ENCODE assay signal across 22 cellular contexts in the genomic region with DNA sequence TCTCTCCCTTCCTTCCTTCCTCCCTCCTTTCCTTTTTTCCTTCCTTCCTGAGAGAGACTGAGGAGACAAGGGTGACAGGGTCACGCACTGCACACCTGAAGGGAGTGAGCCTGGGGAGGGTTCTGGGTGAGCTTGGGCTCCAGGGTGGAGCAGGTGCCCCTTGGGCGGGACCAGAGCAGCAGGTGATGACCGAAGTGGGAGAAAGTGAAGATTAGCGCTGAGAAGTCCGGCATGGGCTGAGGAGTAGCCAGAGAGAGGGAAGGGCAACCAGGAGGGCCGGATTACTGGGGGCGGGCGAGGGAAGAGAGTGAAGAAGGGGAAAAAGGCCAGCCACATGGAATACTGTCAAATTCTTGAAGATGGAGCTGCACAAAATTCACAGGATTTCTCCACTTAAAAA.
A peak's percentile ranks its signal among the peaks of the same experiment; 100 is the strongest.
DNase-seq lines count a peak whose midpoint lies in the region; ATAC-seq and TF ChIP-seq lines count a peak whose summit lies in the region.
"Had no signal": no experiment of that assay in that cellular context is flagged by ENCODE, and none has a peak within 500 bp of the region (broad histone marks: within the 10 kb centered on the region; RNA-seq: fewer than 3 reads in every experiment).

No MANE protein-coding gene starts in this region.

- no peaks in the 10 kb centered on the region for H3K4me1 Mint-ChIP-seq in stimulated activated naive CD8-positive, alpha-beta T cell treated with anti-CD3 and anti-CD28 coated beads, Interleukin-15, Interleukin-2, amounts not matched to agents 100 ng/mL and 50 ng/mL, for 24 hours (ENCODE audit: low read depth)
- H3K4me1 Mint-ChIP-seq in dendritic cell treated with granulocyte-macrophage colony-stimulating factor and Interleukin-4, amounts not matched to agents 40 ng/mL and 50 ng/mL, for 4 days (ENCODE audit: low read depth) = peaks cover 24% of the 10 kb centered on the region
- no peaks in the 10 kb centered on the region for H3K4me1 Mint-ChIP-seq in T-helper 2 cell treated with Interferon-gamma antibody and Interleukin-4, amounts not matched to agents 5 μg/mL and 100 μg/mL, for 36 hours (ENCODE audit: low read depth)
- H3K4me1 Mint-ChIP-seq in endothelial cell (ENCODE audit: unreplicated experiment) = no peaks in the 10 kb centered on the region
- H3K4me1 Mint-ChIP-seq: CD4-positive, alpha-beta memory T cell had no signal

- intact Hi-C loops in dendritic cell treated with granulocyte-macrophage colony-stimulating factor and Interleukin-4, amounts not matched to agents 40 ng/mL and 50 ng/mL, for 4 days (cut with micrococcal nuclease) = no loop called here
- intact Hi-C loops in posterior vena cava (cut with DNase I) = no loop called here

- no peaks in the 10 kb centered on the region for H3K36me3 Mint-ChIP-seq in stimulated activated naive CD8-positive, alpha-beta T cell treated with anti-CD3 and anti-CD28 coated beads, Interleukin-15, Interleukin-2, amounts not matched to agents 100 ng/mL and 50 ng/mL, for 24 hours (ENCODE audit: low read depth)
- H3K36me3 Mint-ChIP-seq in dendritic cell treated with granulocyte-macrophage colony-stimulating factor and Interleukin-4, amounts not matched to agents 40 ng/mL and 50 ng/mL, for 4 days (ENCODE audit: low read depth) = no peaks in the 10 kb centered on the region
- H3K36me3 Mint-ChIP-seq in T-helper 2 cell treated with Interferon-gamma antibody and Interleukin-4, amounts not matched to agents 5 μg/mL and 100 μg/mL, for 36 hours (ENCODE audit: low read depth) = no peaks in the 10 kb centered on the region
- no peaks in the 10 kb centered on the region for H3K36me3 Mint-ChIP-seq in endothelial cell (ENCODE audit: low read depth, unreplicated experiment)
- H3K36me3 Mint-ChIP-seq: CD4-positive, alpha-beta memory T cell had no signal

- ATAC-seq in stimulated activated naive CD8-positive, alpha-beta T cell treated with anti-CD3 and anti-CD28 coated beads, Interleukin-15, Interleukin-2, amounts not matched to agents 100 U/mL and 50 U/mL, for 24 hours = no peak
- ATAC-seq: A549 had no signal

- H3K4me3 ChIP-seq in SJCRH30 = no peak overlapping the region
- H3K4me3 ChIP-seq: A549; BLaER1 treated with 17β-estradiol and CSF1 and Interleukin-3, amounts not matched to agents 10 nM and 100 nM; HAP-1 had no signal

- H3K4me3 Mint-ChIP-seq in stimulated activated naive CD8-positive, alpha-beta T cell treated with anti-CD3 and anti-CD28 coated beads, Interleukin-15, Interleukin-2, amounts not matched to agents 100 ng/mL and 50 ng/mL, for 24 hours = no peak overlapping the region
- no peak overlapping the region for H3K4me3 Mint-ChIP-seq in dendritic cell treated with granulocyte-macrophage colony-stimulating factor and Interleukin-4, amounts not matched to agents 40 ng/mL and 50 ng/mL, for 4 days
- H3K4me3 Mint-ChIP-seq in T-helper 2 cell treated with Interferon-gamma antibody and Interleukin-4, amounts not matched to agents 5 μg/mL and 100 μg/mL, for 36 hours = no peak overlapping the region
- H3K4me3 Mint-ChIP-seq in endothelial cell (ENCODE audit: unreplicated experiment) = no peak overlapping the region
- H3K4me3 Mint-ChIP-seq: CD4-positive, alpha-beta memory T cell; HFFc6 had no signal

- H3K27me3 ChIP-seq in SJCRH30 = no peaks in the 10 kb centered on the region
- H3K27me3 ChIP-seq: BE2C; BLaER1 treated with 17β-estradiol and CSF1 and Interleukin-3, amounts not matched to agents 10 nM and 100 nM had no signal

- no peak for DNase-seq in stimulated activated naive CD8-positive, alpha-beta T cell treated with anti-CD3 and anti-CD28 coated beads, Interleukin-15, Interleukin-2, amounts not matched to agents 100 U/mL and 50 U/mL, for 24 hours
- DNase-seq in posterior vena cava (ENCODE audit: low spot score) (peak; percentile 37), endothelial cell (ENCODE audit: low spot score) (no peak), SJCRH30 (no peak)
- no peak for DNase-seq in T-helper 2 cell treated with Interferon-gamma antibody and Interleukin-4, amounts not matched to agents 5 μg/mL and 100 μg/mL, for 36 hours (ENCODE audit: low spot score)
- DNase-seq: 8988T; ACHN; AML-193; BE2C; Calu3; CD4-positive, alpha-beta memory T cell; COR-L47; DMS53; DMS79 treated with DMSO at 0.1 percent for 48 hours; GF-D8; GOT3; HFFc6 had no signal

- no peak for TF ChIP-seq CTCF in endothelial cell (IDR thresholded peaks at IDR 0.05; ENCODE audit: unreplicated experiment)

- no peaks in the 10 kb centered on the region for H3K9me3 Mint-ChIP-seq in stimulated activated naive CD8-positive, alpha-beta T cell treated with anti-CD3 and anti-CD28 coated beads, Interleukin-15, Interleukin-2, amounts not matched to agents 100 ng/mL and 50 ng/mL, for 24 hours
- no peaks in the 10 kb centered on the region for H3K9me3 Mint-ChIP-seq in dendritic cell treated with granulocyte-macrophage colony-stimulating factor and Interleukin-4, amounts not matched to agents 40 ng/mL and 50 ng/mL, for 4 days
- H3K9me3 Mint-ChIP-seq in T-helper 2 cell treated with Interferon-gamma antibody and Interleukin-4, amounts not matched to agents 5 μg/mL and 100 μg/mL, for 36 hours = no peaks in the 10 kb centered on the region
- H3K9me3 Mint-ChIP-seq in endothelial cell (ENCODE audit: unreplicated experiment) = no peaks in the 10 kb centered on the region
- H3K9me3 Mint-ChIP-seq: CD4-positive, alpha-beta memory T cell; HFFc6 had no signal

- peaks cover 24% of the 10 kb centered on the region for H3K4me1 ChIP-seq in SJCRH30
- H3K4me1 ChIP-seq: A549, BE2C had no signal

- H3K27me3 Mint-ChIP-seq in stimulated activated naive CD8-positive, alpha-beta T cell treated with anti-CD3 and anti-CD28 coated beads, Interleukin-15, Interleukin-2, amounts not matched to agents 100 ng/mL and 50 ng/mL, for 24 hours = no peaks in the 10 kb centered on the region
- no peaks in the 10 kb centered on the region for H3K27me3 Mint-ChIP-seq in dendritic cell treated with granulocyte-macrophage colony-stimulating factor and Interleukin-4, amounts not matched to agents 40 ng/mL and 50 ng/mL, for 4 days
- H3K27me3 Mint-ChIP-seq in T-helper 2 cell treated with Interferon-gamma antibody and Interleukin-4, amounts not matched to agents 5 μg/mL and 100 μg/mL, for 36 hours (ENCODE audit: low read depth) = no peaks in the 10 kb centered on the region
- no peaks in the 10 kb centered on the region for H3K27me3 Mint-ChIP-seq in endothelial cell (ENCODE audit: unreplicated experiment)

- no peak overlapping the region for H3K27ac ChIP-seq in SJCRH30
- H3K27ac ChIP-seq: A549; BLaER1 treated with 17β-estradiol and CSF1 and Interleukin-3, amounts not matched to agents 10 nM and 100 nM had no signal

- no peaks in the 10 kb centered on the region for H3K36me3 ChIP-seq in SJCRH30
- H3K36me3 ChIP-seq: BE2C; BLaER1 treated with 17β-estradiol and CSF1 and Interleukin-3, amounts not matched to agents 10 nM and 100 nM; HAP-1 had no signal

- peak overlapping the region; percentile 58 for H3K27ac Mint-ChIP-seq in stimulated activated naive CD8-positive, alpha-beta T cell treated with anti-CD3 and anti-CD28 coated beads, Interleukin-15, Interleukin-2, amounts not matched to agents 100 ng/mL and 50 ng/mL, for 24 hours
- peak overlapping the region; percentile 8 for H3K27ac Mint-ChIP-seq in dendritic cell treated with granulocyte-macrophage colony-stimulating factor and Interleukin-4, amounts not matched to agents 40 ng/mL and 50 ng/mL, for 4 days
- H3K27ac Mint-ChIP-seq in T-helper 2 cell treated with Interferon-gamma antibody and Interleukin-4, amounts not matched to agents 5 μg/mL and 100 μg/mL, for 36 hours = no peak overlapping the region
- no peak overlapping the region for H3K27ac Mint-ChIP-seq in endothelial cell (ENCODE audit: unreplicated experiment)
- H3K27ac Mint-ChIP-seq: HFFc6 had no signal

- no peaks in the 10 kb centered on the region for H3K9me3 ChIP-seq in SJCRH30 (replicated peaks)
- H3K9me3 ChIP-seq: A549; BE2C; BLaER1 treated with 17β-estradiol and CSF1 and Interleukin-3, amounts not matched to agents 10 nM and 100 nM; HAP-1 had no signal

Comparison
In these comparisons a context has a peak if more than half of its experiments do, and no peak if none do; other contexts are left out.
1. H3K27ac Mint-ChIP-seq: peak in stimulated activated naive CD8-positive, alpha-beta T cell treated with anti-CD3 and anti-CD28 coated beads, Interleukin-15, Interleukin-2, amounts not matched to agents 100 ng/mL and 50 ng/mL, for 24 hours (single experiment) and dendritic cell treated with granulocyte-macrophage colony-stimulating factor and Interleukin-4, amounts not matched to agents 40 ng/mL and 50 ng/mL, for 4 days (single experiment); none in T-helper 2 cell treated with Interferon-gamma antibody and Interleukin-4, amounts not matched to agents 5 μg/mL and 100 μg/mL, for 36 hours (single experiment) and endothelial cell (single experiment).